8 cellular contexts compared by ENCODE assay signal in the genomic region with DNA sequence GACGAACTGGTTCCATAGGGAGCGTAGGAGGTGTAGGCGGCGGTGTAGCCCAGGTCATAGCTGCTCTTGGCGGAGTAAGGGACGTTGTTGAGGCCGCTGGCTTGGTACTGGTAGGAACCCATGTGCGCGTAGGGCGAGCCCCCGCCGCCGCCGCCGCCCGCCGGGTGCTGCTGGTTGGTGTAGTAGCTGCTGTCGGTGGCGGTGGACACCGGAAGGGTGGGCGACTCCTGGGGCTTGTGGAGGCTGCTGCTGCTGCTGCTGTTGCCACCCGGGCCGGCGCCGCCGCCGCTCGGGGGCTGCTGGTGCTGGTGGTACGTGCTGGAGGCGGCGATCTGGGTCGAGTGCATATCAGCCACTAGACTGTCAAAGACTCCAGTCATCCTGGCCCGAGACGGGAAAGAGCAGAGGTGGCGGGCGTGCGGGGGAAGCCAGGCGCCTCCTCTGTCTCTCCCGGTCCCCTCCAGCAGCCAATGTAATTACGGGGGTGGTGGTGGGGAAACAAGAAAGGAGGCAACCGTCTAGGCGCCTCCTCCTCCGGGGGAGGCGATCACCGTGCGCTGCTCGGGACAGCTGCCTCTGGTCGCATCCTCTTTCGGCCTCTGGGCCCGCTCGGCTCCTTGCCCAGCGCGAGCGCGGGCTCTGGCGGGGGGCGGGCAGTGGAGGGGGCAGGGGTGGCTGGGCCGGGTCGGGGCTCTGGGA. TPM values are rescaled to one million over a fixed set of nuclear protein-coding genes. Genes with fewer than 3 reads are reported as not detected.
DNase-seq lines count a peak whose midpoint lies in the region; ATAC-seq, FAIRE-seq and TF ChIP-seq lines count a peak whose summit lies in the region.

No MANE protein-coding gene starts in this region.

- peak overlapping the region; percentile 81 for H3K4me3 ChIP-seq in skeletal muscle satellite cell (ENCODE audit: low read length)

- H3K36me3 ChIP-seq in skeletal muscle satellite cell (ENCODE audit: insufficient read depth, low read length), result peaks cover 3% of the 10 kb centered on the region

- peak overlapping the region; percentile 72 for H3K9ac ChIP-seq in skeletal muscle satellite cell (ENCODE audit: low read depth, low read length)

- TF ChIP-seq POLR2A in GM12892 (IDR thresholded peaks at IDR 0.05; ENCODE audit: low read depth, low read length), result no peak

- FAIRE-seq in GM12892 (lab: Jason Lieb, UNC), result peak; percentile 73

- peak; percentile 80 for DNase-seq in AG20443 (ENCODE audit: low spot score)
- DNase-seq in GM12892 (ENCODE audit: insufficient read length), result no peak
- peak; percentile 55 for DNase-seq in NCI-H2171 (lab: John Stamatoyannopoulos, UW)
- peak; percentile 34 for DNase-seq in activated naive CD4-positive, alpha-beta T cell treated with anti-CD3 and anti-CD28 coated beads, Interleukin-2, amount 50 U/mL, for 16 hours
- no peak for DNase-seq in left ventricle myocardium superior
- no peak for DNase-seq in posterior vena cava (ENCODE audit: low spot score)

- no peaks in the 10 kb centered on the region for H3K27me3 ChIP-seq in skeletal muscle satellite cell (ENCODE audit: control insufficient read depth, insufficient read depth, low read length)

- intact Hi-C loops in left ventricle myocardium superior (cut with micrococcal nuclease) (no loop called here), posterior vena cava (cut with DNase I) (no loop called here)

- ATAC-seq in HG02840 (IDR thresholded peaks at IDR 0.05; ENCODE audit: low FRiP score, unreplicated experiment), result peak; percentile 8
- peak; percentile 43 for ATAC-seq in left ventricle myocardium superior

- H3K4me1 ChIP-seq in skeletal muscle satellite cell (ENCODE audit: control insufficient read depth, insufficient read depth, low read length), result peaks cover 67% of the 10 kb centered on the region

- H3K9me3 ChIP-seq in skeletal muscle satellite cell (replicated peaks; ENCODE audit: low read length), result no peaks in the 10 kb centered on the region

- H3K4me2 ChIP-seq in skeletal muscle satellite cell (ENCODE audit: low read length), result peak overlapping the region; percentile 99

RNA-seq across cellular contexts. Expression of a gene that starts 0.4 kb away (rescaled TPM):
- polyA plus RNA-seq in GM12892 (2012; ENCODE audit: missing spikeins), result 0.17 TPM
- total RNA-seq in left ventricle myocardium superior, result not detected
- total RNA-seq in skeletal muscle satellite cell (2012; rRNA removed), result 1.1 and 1.8 TPM in 2 replicates
- total RNA-seq in posterior vena cava, result not detected

RNA-seq across cellular contexts. Expression of a gene that starts 17.0 kb away (rescaled TPM):
- polyA plus RNA-seq in GM12892 (2012; ENCODE audit: missing spikeins), result 0.28 TPM
- total RNA-seq in left ventricle myocardium superior (not detected), posterior vena cava (not detected)
- total RNA-seq in skeletal muscle satellite cell (2012; rRNA removed), result 1.3 and 3.5 TPM in 2 replicates

Comparison
In these comparisons a context has a peak if more than half of its experiments do, and no peak if none do; other contexts are left out.
1. DNase-seq: peak in AG20443 (single experiment), NCI-H2171 (single experiment) and activated naive CD4-positive, alpha-beta T cell treated with anti-CD3 and anti-CD28 coated beads, Interleukin-2, amount 50 U/mL, for 16 hours (single experiment); none in GM12892 (single experiment), left ventricle myocardium superior (single experiment) and posterior vena cava (single experiment).